ENCODE assay signal across 18 cellular contexts in genomic region chr14:64970041-64970440, GRCh38. TPM values are rescaled to one million over a fixed set of nuclear protein-coding genes. Genes with fewer than 3 reads are reported as not detected.
DNase-seq lines count a peak whose midpoint lies in the region; ATAC-seq, FAIRE-seq and TF ChIP-seq lines count a peak whose summit lies in the region.
"Had no signal": no experiment of that assay in that cellular context is flagged by ENCODE, and none has a peak within 500 bp of the region (broad histone marks: within the 10 kb centered on the region; RNA-seq: fewer than 3 reads in every experiment).

No MANE protein-coding gene starts in this region.

- no peak overlapping the region for H3K23ac ChIP-seq in H1 (ENCODE audit: insufficient read length)

- no peak for FAIRE-seq in H1 (lab: Jason Lieb, UNC)
- FAIRE-seq: pancreas had no signal

- peak overlapping the region; percentile 57 for H4K91ac ChIP-seq in H1 (replicated peaks; ENCODE audit: insufficient read length, low read length)

- no peaks in the 10 kb centered on the region for H3K27me3 ChIP-seq in CD4-positive, alpha-beta memory T cell (ENCODE audit: insufficient read depth, low read length)
- H3K27me3 ChIP-seq in H1 (replicated peaks in 1 of 4; ENCODE audit: control insufficient read depth in 3 of 4, extremely low read depth in 1 of 4, insufficient read depth in 3 of 4, low read length in 3 of 4) (peaks cover 0 to 21% (median 8%) of the 10 kb centered on the region in 4 experiments; a peak in 4 of 7 replicates), neural progenitor cell (peaks cover 32% of the 10 kb centered on the region)
- H3K27me3 ChIP-seq: pancreas, Peyer's patch had no signal

- peaks cover 0 to 12% of the 10 kb centered on the region in 2 experiments; a peak in 1 of 4 replicates for H3K79me2 ChIP-seq in H1 (ENCODE audit: control insufficient read depth in 1 of 2, insufficient read depth in 2 of 2, low read length in 2 of 2)
- no peaks in the 10 kb centered on the region for H3K79me2 ChIP-seq in neural progenitor cell (ENCODE audit: low read depth)

- no peaks in the 10 kb centered on the region; the same call in 1 of the 2 replicates for H3K23me2 ChIP-seq in H1 (ENCODE audit: low read depth, low read length)

- peaks cover 8% of the 10 kb centered on the region for H3K79me1 ChIP-seq in H1 (ENCODE audit: low read depth, low read length)

- no peak overlapping the region for H4K5ac ChIP-seq in H1 (ENCODE audit: insufficient read length, low read depth, low read length)

- no peaks in the 10 kb centered on the region for H3K27me3 Mint-ChIP-seq in CD4-positive, alpha-beta memory T cell
- H3K27me3 Mint-ChIP-seq in neural progenitor cell (ENCODE audit: insufficient read depth, low read depth) = no peaks in the 10 kb centered on the region
- H3K27me3 Mint-ChIP-seq: effector memory CD8-positive, alpha-beta T cell had no signal

- TF ChIP-seq CTCF in H1 (IDR thresholded peaks at IDR 0.05; ENCODE audit: control extremely low read depth in 1 of 3, insufficient read depth in 1 of 3, low read depth in 1 of 3, low read length in 3 of 3) = no peak
- TF ChIP-seq CTCF in neural progenitor cell (IDR thresholded peaks at IDR 0.05) = no peak

- no peak for TF ChIP-seq EP300 in H1 (IDR thresholded peaks at IDR 0.05; ENCODE audit: borderline replicate concordance in 1 of 2, low read depth in 2 of 2, low read length in 2 of 2)

- no peak for ATAC-seq in GM18861 (IDR thresholded peaks at IDR 0.05; ENCODE audit: unreplicated experiment)
- ATAC-seq: effector memory CD8-positive, alpha-beta T cell had no signal

- no peak overlapping the region for H2AFZ ChIP-seq in H1 (ENCODE audit: low read length)
- no peak overlapping the region for H2AFZ ChIP-seq in neural progenitor cell (replicated peaks)

- no peak overlapping the region for H3K4ac ChIP-seq in H1 (replicated peaks; ENCODE audit: insufficient read length, low read depth, low read length)

- no peak overlapping the region for H3K4me3 ChIP-seq in CD4-positive, alpha-beta memory T cell (ENCODE audit: low read length in 2 of 2)
- H3K4me3 ChIP-seq in H1 (ENCODE audit: extremely low read depth in 1 of 4, insufficient read depth in 2 of 4, low read depth in 3 of 4, low read length in 4 of 4) = no peak overlapping the region
- no peak overlapping the region for H3K4me3 ChIP-seq in neural progenitor cell
- H3K4me3 ChIP-seq: cardiac muscle cell, pancreas, Peyer's patch had no signal

- H3K9me3 Mint-ChIP-seq in CD4-positive, alpha-beta memory T cell = no peaks in the 10 kb centered on the region
- H3K9me3 Mint-ChIP-seq in neural progenitor cell = no peaks in the 10 kb centered on the region
- H3K9me3 Mint-ChIP-seq: effector memory CD8-positive, alpha-beta T cell had no signal

- CTCF ChIA-PET in CD4-positive, alpha-beta memory T cell (lab: Charles Lee; ENCODE audit: partially characterized antibody) = interaction anchor here (1.2 to 2.6 kb wide), 5 partner anchors 10 to 146 kb away, joined by 4 to 12 read pairs (median 6); no protein-coding TSS in a partner anchor
- CTCF ChIA-PET in H1 (lab: Charles Lee; ENCODE audit: partially characterized antibody) = interaction anchor here (1.1 to 4.1 kb wide), 7 partner anchors 12 to 78 kb away, joined by 4 to 45 read pairs (median 9); partner anchors contain the start of gene FNTB

- peaks cover 11 to 23% (median 14%) of the 10 kb centered on the region in 4 donors for H3K4me1 Mint-ChIP-seq in CD4-positive, alpha-beta memory T cell
- peaks cover 18% of the 10 kb centered on the region for H3K4me1 Mint-ChIP-seq in neural progenitor cell

- H3K27ac ChIP-seq in CD4-positive, alpha-beta memory T cell (ENCODE audit: low read depth, low read length) = no peak overlapping the region
- no peak overlapping the region for H3K27ac ChIP-seq in H1 (ENCODE audit: low read depth, low read length)
- no peak overlapping the region for H3K27ac ChIP-seq in neural progenitor cell
- H3K27ac ChIP-seq: C4-2B, cardiac muscle cell, pancreas had no signal

- no peak for TF ChIP-seq RAD21 in H1 (IDR thresholded peaks at IDR 0.05 in 1 of 2, conservative IDR thresholded peaks at IDR 0.05 in 1 of 2; ENCODE audit: low read depth in 2 of 2, low read length in 2 of 2)

- peaks cover 16% of the 10 kb centered on the region for H3K4me1 ChIP-seq in CD4-positive, alpha-beta memory T cell (ENCODE audit: insufficient read depth, low read length)
- H3K4me1 ChIP-seq in H1 (replicated peaks in 1 of 4; ENCODE audit: control insufficient read depth in 3 of 4, insufficient read depth in 4 of 4, low read length in 3 of 4) (peaks cover 0 to 28% (median 18%) of the 10 kb centered on the region in 4 experiments; a peak in 6 of 7 replicates), neural progenitor cell (peaks cover 33% of the 10 kb centered on the region)

- POLR2A ChIA-PET in CD4-positive, alpha-beta memory T cell (lab: Charles Lee; ENCODE audit: partially characterized antibody) = interaction anchor here (0.9 to 1.5 kb wide), 6 partner anchors 10 to 132 kb away, joined by 3 to 8 read pairs (median 5); partner anchors contain the start of genes CHURC1, FNTB and MAX
- POLR2A ChIA-PET in H1 (lab: Charles Lee; ENCODE audit: partially characterized antibody) = interaction anchor here (1.0 to 2.9 kb wide), 7 partner anchors 10 to 24 kb away, joined by 3 to 14 read pairs (median 6); no protein-coding TSS in a partner anchor

- peak overlapping the region; percentile 82; the same call in 1 of the 2 replicates for H2BK12ac ChIP-seq in H1 (ENCODE audit: low read depth, low read length)

- H3K27ac Mint-ChIP-seq in CD4-positive, alpha-beta memory T cell = peak overlapping the region in 6 of 7 donors; percentile 18 to 78 (median 51)
- peak overlapping the region; percentile 62 for H3K27ac Mint-ChIP-seq in neural progenitor cell

- H3K9ac ChIP-seq in H1 (replicated peaks in 1 of 4; ENCODE audit: extremely low read depth in 1 of 4, low read depth in 3 of 4, low read length in 3 of 4) (no peak overlapping the region), neural progenitor cell (no peak overlapping the region)

- H3K36me3 Mint-ChIP-seq in CD4-positive, alpha-beta memory T cell = no peaks in the 10 kb centered on the region
- no peaks in the 10 kb centered on the region for H3K36me3 Mint-ChIP-seq in neural progenitor cell

- peak overlapping the region; percentile 77; the same call in 1 of the 2 replicates for H2BK20ac ChIP-seq in H1 (ENCODE audit: low read length)

- intact Hi-C loops in CD4-positive, alpha-beta memory T cell (cut with micrococcal nuclease) = no loop called here

- peak overlapping the region; percentile 88; the same call in 1 of the 2 replicates for H2AK5ac ChIP-seq in H1 (ENCODE audit: low read depth, low read length)

- no peak for DNase-seq in CD4-positive, alpha-beta memory T cell
- DNase-seq in KBM-7 = peak; percentile 52
- no peak for DNase-seq in H1 (ENCODE audit: low read depth in 1 of 2, low spot score in 2 of 2)
- no peak for DNase-seq in neural progenitor cell (ENCODE audit: low spot score)
- DNase-seq in NCI-H82 (lab: John Stamatoyannopoulos, UW) = no peak
- no peak for DNase-seq in T-helper 2 cell
- no peak for DNase-seq in germinal center (ENCODE audit: low spot score)
- DNase-seq: activated CD4-positive, CD25-positive, alpha-beta regulatory T cell treated with anti-CD3 and anti-CD28 coated beads, Interleukin-2, amount 50 U/mL, for 72 hours; activated naive CD4-positive, alpha-beta T cell treated with anti-CD3 and anti-CD28 coated beads, Interleukin-2, amount 50 U/mL, for 16 hours; effector memory CD8-positive, alpha-beta T cell; NCI-H1417 treated with DMSO at 0.1 percent for 48 hours; Peyer's patch had no signal

- H3K9me3 ChIP-seq in CD4-positive, alpha-beta memory T cell (ENCODE audit: control insufficient read depth in 1 of 2, low read length in 2 of 2) = no peaks in the 10 kb centered on the region
- H3K9me3 ChIP-seq in H1 (ENCODE audit: insufficient read depth in 2 of 2, low read depth in 1 of 2, low read length in 1 of 2) = no peaks in the 10 kb centered on the region
- no peaks in the 10 kb centered on the region for H3K9me3 ChIP-seq in neural progenitor cell (ENCODE audit: low read depth)
- H3K9me3 ChIP-seq: pancreas, Peyer's patch had no signal

- H3K4me3 Mint-ChIP-seq in CD4-positive, alpha-beta memory T cell = peak overlapping the region in 4 of 8 donors; percentile 6 to 84 (median 65)
- peak overlapping the region; percentile 85 for H3K4me3 Mint-ChIP-seq in neural progenitor cell

- TF ChIP-seq POLR2A in H1 (IDR thresholded peaks at IDR 0.05; ENCODE audit: control extremely low read depth in 1 of 2, low read depth in 2 of 2, low read length in 2 of 2) = no peak

- 96% methylated on average over 3 of the region's 3 CpGs; no CpG with 5 or more reads in 1 of the 2 experiments for WGBS in H1 (ENCODE audit: extremely low coverage in 1 of 2, insufficient coverage in 1 of 2, insufficient read length in 1 of 2, insufficient replicate concordance in 2 of 2, low coverage in 1 of 2, low lambda C conversion rate in 2 of 2, missing lambda C conversion rate in 1 of 2), 2 experiments

- H2BK15ac ChIP-seq in H1 (ENCODE audit: low read length) = 0 out of 2 replicates have a peak overlapping the region, but pooled peaks have one; percentile 85

- peaks cover 21% of the 10 kb centered on the region for H3F3A ChIP-seq in neural progenitor cell (ENCODE audit: low read depth)

- no peak overlapping the region for H3K56ac ChIP-seq in H1 (replicated peaks; ENCODE audit: insufficient read length, low read depth, low read length)

- H3K36me3 ChIP-seq in CD4-positive, alpha-beta memory T cell (ENCODE audit: insufficient read depth, low read length) = no peaks in the 10 kb centered on the region
- H3K36me3 ChIP-seq in H1 (ENCODE audit: control insufficient read depth in 2 of 4, insufficient read depth in 4 of 4, low read length in 3 of 4) (no peaks in the 10 kb centered on the region), neural progenitor cell (no peaks in the 10 kb centered on the region)
- H3K36me3 ChIP-seq: cardiac muscle cell, pancreas, Peyer's patch had no signal

- no peak overlapping the region for H2BK120ac ChIP-seq in H1 (replicated peaks; ENCODE audit: low read depth, low read length)

- H2BK5ac ChIP-seq in H1 (ENCODE audit: low read depth, low read length) = no peak overlapping the region

- no peak overlapping the region for H3K14ac ChIP-seq in H1 (ENCODE audit: insufficient read length)

- peaks cover 0 to 2% of the 10 kb centered on the region in 2 experiments for H4K20me1 ChIP-seq in H1 (replicated peaks in 1 of 2; ENCODE audit: control insufficient read depth in 1 of 2, insufficient read depth in 2 of 2, low read length in 2 of 2)
- peaks cover 10% of the 10 kb centered on the region for H4K20me1 ChIP-seq in neural progenitor cell (ENCODE audit: low read depth)

- in situ Hi-C loops in KBM-7 (cut with MboI; ENCODE audit: low pct_unique_long_range_greater_than_20kb, low sequenced_read_pairs) = no loop called here

- H3K4me2 ChIP-seq in H1 (ENCODE audit: insufficient read depth in 1 of 2, low read depth in 2 of 2, low read length in 2 of 2) = peak overlapping the region in 1 of 2 experiments; percentile 85; a peak in 1 of 4 replicates
- H3K4me2 ChIP-seq in neural progenitor cell = no peak overlapping the region

- 0 out of 2 replicates have a peak overlapping the region, but pooled peaks have one; percentile 13 for H3K18ac ChIP-seq in H1 (ENCODE audit: extremely low read depth, low read length)

- no peak overlapping the region for H4K8ac ChIP-seq in H1 (ENCODE audit: extremely low read depth, insufficient read depth, low read length)

RNA-seq across cellular contexts. Expression of gene RAB15, which starts 2.1 kb away (rescaled TPM):
- total RNA-seq in CD4-positive, alpha-beta memory T cell = 1 to 10 TPM; 5.2 to 5.4 TPM
- 1 to 10 TPM; 2.3 to 6.7 TPM for polyA plus RNA-seq in CD4-positive, alpha-beta memory T cell
- 58.1 and 59.2 TPM in 2 replicates for total RNA-seq in H1 (2021; fragmentation: NEBNext Ultra II Directional; extraction: Animal tissue kit (Norgen Biotek cat#: 25700))
- polyA plus RNA-seq in H1 (2011; rRNA removed) = 38.8 and 63.4 TPM in 2 replicates
- 37.8 TPM for polyA plus RNA-seq in H1 (2011; cell fraction: cytosol; rRNA removed)
- 46.7 TPM for polyA plus RNA-seq in H1 (2011; cell fraction: nucleus; rRNA removed)
- polyA plus RNA-seq in H1 (2012, experiment 1 of 2) = 35.3 to 39.3 TPM (median 37.0 TPM) in 4 replicates
- 35.0 TPM for polyA plus RNA-seq in H1 (2012, experiment 2 of 2)
- polyA plus RNA-seq in H1 (2013, experiment 1 of 2) = 29.4 TPM
- polyA plus RNA-seq in H1 (2013, experiment 2 of 2) = 30.4 TPM
- 25.9 and 31.7 TPM in 2 replicates for polyA minus RNA-seq in H1 (2011; rRNA and poly(A)+ RNA removed)
- polyA minus RNA-seq in H1 (2011; cell fraction: cytosol; rRNA and poly(A)+ RNA removed) = 15.9 TPM
- polyA minus RNA-seq in H1 (2011; cell fraction: nucleus; rRNA and poly(A)+ RNA removed) = 14.5 TPM
- 12.2 and 19.0 TPM in 2 replicates for total RNA-seq in neural progenitor cell (ENCODE audit: low replicate concordance)

RNA-seq across cellular contexts. Expression of gene FNTB, which starts 16.7 kb away (rescaled TPM):
- total RNA-seq in CD4-positive, alpha-beta memory T cell = 10 to 100 TPM; 12.1 to 13.6 TPM
- 10 to 100 TPM in 1 of 2 donors, 1 to 10 TPM in 1; 4.5 to 11.6 TPM for polyA plus RNA-seq in CD4-positive, alpha-beta memory T cell
- 13.8 and 16.0 TPM in 2 replicates for total RNA-seq in H1 (2021; fragmentation: NEBNext Ultra II Directional; extraction: Animal tissue kit (Norgen Biotek cat#: 25700))
- 19.3 and 20.7 TPM in 2 replicates for polyA plus RNA-seq in H1 (2011; rRNA removed)
- polyA plus RNA-seq in H1 (2011; cell fraction: cytosol; rRNA removed) = 21.8 TPM
- 30.2 TPM for polyA plus RNA-seq in H1 (2011; cell fraction: nucleus; rRNA removed)
- polyA plus RNA-seq in H1 (2012, experiment 1 of 2) = 12.4 to 17.8 TPM (median 16.1 TPM) in 4 replicates
- 16.3 TPM for polyA plus RNA-seq in H1 (2012, experiment 2 of 2)
- 9.0 TPM for polyA plus RNA-seq in H1 (2013, experiment 1 of 2)
- 8.3 TPM for polyA plus RNA-seq in H1 (2013, experiment 2 of 2)
- 30.5 and 33.3 TPM in 2 replicates for polyA minus RNA-seq in H1 (2011; rRNA and poly(A)+ RNA removed)
- polyA minus RNA-seq in H1 (2011; cell fraction: cytosol; rRNA and poly(A)+ RNA removed) = 21.4 TPM
- 22.4 TPM for polyA minus RNA-seq in H1 (2011; cell fraction: nucleus; rRNA and poly(A)+ RNA removed)
- total RNA-seq in neural progenitor cell (ENCODE audit: low replicate concordance) = 8.0 and 20.8 TPM in 2 replicates

RNA-seq across cellular contexts. Expression of gene GPX2, which starts 27.5 kb away (rescaled TPM):
- total RNA-seq in CD4-positive, alpha-beta memory T cell = not detected
- not detected for polyA plus RNA-seq in CD4-positive, alpha-beta memory T cell
- 0.30 and 0.50 TPM in 2 replicates for total RNA-seq in H1 (2021; fragmentation: NEBNext Ultra II Directional; extraction: Animal tissue kit (Norgen Biotek cat#: 25700))
- polyA plus RNA-seq in H1 (2011; rRNA removed) = 0.49 and 0.89 TPM in 2 replicates
- polyA plus RNA-seq in H1 (2011; cell fraction: cytosol; rRNA removed) = 0.61 TPM
- polyA plus RNA-seq in H1 (2011; cell fraction: nucleus; rRNA removed) = 0.66 TPM
- 0.50 to 0.96 TPM (median 0.64 TPM) in 3 of 4 replicates, not detected in the other for polyA plus RNA-seq in H1 (2012, experiment 1 of 2)
- 1.5 TPM for polyA plus RNA-seq in H1 (2012, experiment 2 of 2)
- 0.36 TPM for polyA plus RNA-seq in H1 (2013, experiment 1 of 2)
- polyA plus RNA-seq in H1 (2013, experiment 2 of 2) = 0.46 TPM
- polyA minus RNA-seq in H1 (2011; rRNA and poly(A)+ RNA removed) = 0.38 and 0.56 TPM in 2 replicates
- not detected for polyA minus RNA-seq in H1 (2011; cell fraction: cytosol; rRNA and poly(A)+ RNA removed)
- not detected for polyA minus RNA-seq in H1 (2011; cell fraction: nucleus; rRNA and poly(A)+ RNA removed)
- not detected in 2 replicates for total RNA-seq in neural progenitor cell (ENCODE audit: low replicate concordance)
- total RNA-seq: cardiac muscle cell, fibroblast of villous mesenchyme, lung microvascular endothelial cell had no signal
- polyA plus RNA-seq: cardiac muscle cell had no signal

RNA-seq across cellular contexts. Expression of gene CHURC1, which starts 55.8 kb away (rescaled TPM):
- 100 to 1,000 TPM; 112 to 116 TPM for total RNA-seq in CD4-positive, alpha-beta memory T cell
- 100 to 1,000 TPM; 147 to 176 TPM for polyA plus RNA-seq in CD4-positive, alpha-beta memory T cell
- total RNA-seq in H1 (2021; fragmentation: NEBNext Ultra II Directional; extraction: Animal tissue kit (Norgen Biotek cat#: 25700)) = 50.2 and 55.6 TPM in 2 replicates
- 44.8 and 59.3 TPM in 2 replicates for polyA plus RNA-seq in H1 (2011; rRNA removed)
- polyA plus RNA-seq in H1 (2011; cell fraction: cytosol; rRNA removed) = 43.3 TPM
- polyA plus RNA-seq in H1 (2011; cell fraction: nucleus; rRNA removed) = 11.4 TPM
- 31.2 to 64.3 TPM (median 43.5 TPM) in 4 replicates for polyA plus RNA-seq in H1 (2012, experiment 1 of 2)
- 35.9 TPM for polyA plus RNA-seq in H1 (2012, experiment 2 of 2)
- 149 TPM for polyA plus RNA-seq in H1 (2013, experiment 1 of 2)
- polyA plus RNA-seq in H1 (2013, experiment 2 of 2) = 132 TPM
- 9.7 and 14.7 TPM in 2 replicates for polyA minus RNA-seq in H1 (2011; rRNA and poly(A)+ RNA removed)
- 6.9 TPM for polyA minus RNA-seq in H1 (2011; cell fraction: cytosol; rRNA and poly(A)+ RNA removed)
- polyA minus RNA-seq in H1 (2011; cell fraction: nucleus; rRNA and poly(A)+ RNA removed) = 37.0 TPM
- 24.3 and 59.8 TPM in 2 replicates for total RNA-seq in neural progenitor cell (ENCODE audit: low replicate concordance)
